ENCODE assay signal across 24 cellular contexts in the genomic region with DNA sequence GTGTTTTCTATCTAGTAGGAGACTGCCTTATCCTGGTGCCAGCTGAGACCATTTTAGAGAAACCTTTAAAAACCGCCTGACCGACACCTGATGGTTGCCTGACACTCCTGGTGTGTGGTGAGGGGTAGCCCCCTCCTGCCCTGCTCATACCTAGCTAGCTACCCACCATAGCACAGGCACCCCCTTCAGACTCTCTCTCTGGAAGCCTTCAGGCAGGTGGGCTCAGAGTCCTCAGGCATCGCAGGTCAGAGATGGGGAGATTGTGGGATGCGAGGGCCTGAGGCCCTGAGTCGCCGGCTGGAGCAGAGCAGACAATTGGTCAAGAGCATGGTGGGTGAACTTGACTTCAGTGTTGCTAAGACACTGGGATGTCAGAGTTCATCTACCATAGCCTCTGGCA.
DNase-seq lines count a peak whose midpoint lies in the region; ATAC-seq and TF ChIP-seq lines count a peak whose summit lies in the region.
"Had no signal": no experiment of that assay in that cellular context is flagged by ENCODE, and none has a peak within 500 bp of the region (broad histone marks: within the 10 kb centered on the region; RNA-seq: fewer than 3 reads in every experiment).

No MANE protein-coding gene starts in this region.

- H2AFZ ChIP-seq in H9 (ENCODE audit: low read length): no peak overlapping the region
- H2AFZ ChIP-seq: PC-9 had no signal

- peak overlapping the region; percentile 35 for H3K18ac ChIP-seq in H9 (ENCODE audit: insufficient read length, low read depth, low read length)

- H2BK20ac ChIP-seq in H9 (ENCODE audit: low read depth, low read length, poor library complexity, severe bottlenecking): no peak overlapping the region

- no peak overlapping the region for H3K9ac ChIP-seq in H9 (ENCODE audit: extremely low read depth, insufficient read length, low read length)
- no peak overlapping the region for H3K9ac ChIP-seq in NT2/D1 (ENCODE audit: insufficient read length, low read depth)

- no peak overlapping the region for H3T11ph ChIP-seq in H9 (ENCODE audit: low read length)

- H3K4me1 ChIP-seq in H9 (ENCODE audit: insufficient read depth, low read length): no peaks in the 10 kb centered on the region
- peaks cover 2% of the 10 kb centered on the region for H3K4me1 ChIP-seq in NT2/D1 (ENCODE audit: insufficient read depth, insufficient read length)
- H3K4me1 ChIP-seq in spleen: no peaks in the 10 kb centered on the region
- H3K4me1 ChIP-seq in esophagus squamous epithelium: no peaks in the 10 kb centered on the region
- H3K4me1 ChIP-seq: Caco-2, SJSA1 had no signal

- no peak overlapping the region for H2BK120ac ChIP-seq in H9 (ENCODE audit: low read depth, low read length, poor library complexity, severe bottlenecking)

- ATAC-seq in left lobe of liver (no peak), SK-N-SH treated with all-trans-retinoic acid at 6 μM for 48 hours (no peak)
- ATAC-seq: CD8-positive, alpha-beta T cell had no signal

- peaks cover 16% of the 10 kb centered on the region for H3K27me3 Mint-ChIP-seq in H9 (ENCODE audit: low read depth)

- no peak overlapping the region for H2BK12ac ChIP-seq in H9 (ENCODE audit: insufficient read length, low read depth, low read length)

- no peak overlapping the region for H3K4me3 ChIP-seq in NT2/D1 (ENCODE audit: insufficient read length, low read depth)
- no peak overlapping the region for H3K4me3 ChIP-seq in spleen
- H3K4me3 ChIP-seq in esophagus squamous epithelium: no peak overlapping the region
- H3K4me3 ChIP-seq: MG63, PC-9, SJSA1 had no signal

- H3K36me3 Mint-ChIP-seq in H9 (ENCODE audit: insufficient read depth in 1 of 3, low read depth in 3 of 3): peaks cover 0 to 6% (median 0%) of the 10 kb centered on the region in 3 experiments; a peak in 2 of 7 replicates
- H3K36me3 Mint-ChIP-seq: CD8-positive, alpha-beta T cell had no signal

- H3K56ac ChIP-seq in H9 (ENCODE audit: insufficient read length, low read depth, low read length): no peak overlapping the region

- H3K79me2 ChIP-seq in H9 (ENCODE audit: insufficient read depth, low read length): no peaks in the 10 kb centered on the region

- no peaks in the 10 kb centered on the region for H3K79me1 ChIP-seq in H9 (ENCODE audit: insufficient read depth, low read depth, low read length, poor library complexity, severe bottlenecking)

- H3K9me3 Mint-ChIP-seq in H9: peaks cover 0 to 2% of the 10 kb centered on the region in 2 experiments; a peak in 1 of 5 replicates

- no peak for TF ChIP-seq CTCF in H9 (conservative IDR thresholded peaks at IDR 0.05)
- no peak for TF ChIP-seq CTCF in spleen (IDR thresholded peaks at IDR 0.05 in 8 of 11, conservative IDR thresholded peaks at IDR 0.05 in 3 of 11)
- no peak for TF ChIP-seq CTCF in esophagus squamous epithelium (IDR thresholded peaks at IDR 0.05)
- no peak for TF ChIP-seq CTCF in GM13977 (IDR thresholded peaks at IDR 0.05; ENCODE audit: extremely low read depth, insufficient read depth, missing control alignments)

- no peak overlapping the region; the same call in 1 of the 2 replicates for H3K14ac ChIP-seq in H9 (ENCODE audit: insufficient read depth, low read length)

- H3K4me2 ChIP-seq in H9 (ENCODE audit: insufficient read depth, insufficient read length, low read length): no peak overlapping the region
- H3K4me2 ChIP-seq: PC-9 had no signal

- intact Hi-C loops in spleen (cut with DNase I; ENCODE audit: low total_unique reads): no loop called here
- intact Hi-C loops in esophagus squamous epithelium (cut with DNase I): no loop called here

- no peak overlapping the region for H3K23ac ChIP-seq in H9 (ENCODE audit: insufficient read length, low read depth, low read length)

- H2AK5ac ChIP-seq in H9 (ENCODE audit: insufficient read length, low read length): no peak overlapping the region

- no peaks in the 10 kb centered on the region for H3K23me2 ChIP-seq in H9 (ENCODE audit: insufficient read length, low read depth, low read length, poor library complexity, severe bottlenecking)

- no peak overlapping the region for H3K4ac ChIP-seq in H9 (ENCODE audit: low read depth, low read length)

- no peaks in the 10 kb centered on the region for H3K27me3 ChIP-seq in H9 (ENCODE audit: insufficient read depth, low read length)
- H3K27me3 ChIP-seq in NT2/D1 (ENCODE audit: insufficient read depth, insufficient read length): no peaks in the 10 kb centered on the region
- peaks cover 0 to 64% (median 0%) of the 10 kb centered on the region in 7 donors for H3K27me3 ChIP-seq in spleen (replicated peaks in 1 of 7)
- H3K27me3 ChIP-seq in esophagus squamous epithelium: peaks cover 0 to 48% (median 0%) of the 10 kb centered on the region in 4 donors
- H3K27me3 ChIP-seq: SJSA1 had no signal

- peaks cover 10 to 12% of the 10 kb centered on the region in 2 experiments for H3K4me1 Mint-ChIP-seq in H9

- DNase-seq in H9 (peak; percentile 8), NT2/D1 (ENCODE audit: low read depth, low spot score) (peak; percentile 8), left lobe of liver (ENCODE audit: low spot score) (peak; percentile 14), spleen (peak; percentile 41), esophagus squamous epithelium (lab: John Stamatoyannopoulos, UW) (no peak), GM13977 (ENCODE audit: low spot score) (no peak)
- DNase-seq: C1 segment of cervical spinal cord; Caco-2; CD8-positive, alpha-beta T cell; GOT3; HCEC 1CT; KG1; MG63; NCI-H1105 treated with DMSO at 0.1 percent for 48 hours; NCI-H146; NCI-H1930; NCI-H446 treated with DMSO at 0.1 percent for 48 hours; NCI-H526; NCI-H82; NK-92 treated with Interleukin-12 subunit alpha and Interleukin-12 subunit beta, amount 100 ng/mL, for 24 hours; PC-9; Right ventricle myocardium superior had no signal

- H4K5ac ChIP-seq in H9 (ENCODE audit: insufficient read length, low read depth, low read length): no peak overlapping the region

- in situ Hi-C loops in GM13977 (cut with MboI; ENCODE audit: low pct_unique_long_range_greater_than_20kb, low sequenced_read_pairs, unreplicated experiment): no loop called here

- H3K27ac Mint-ChIP-seq in H9: no peak overlapping the region
- H3K27ac Mint-ChIP-seq: CD8-positive, alpha-beta T cell had no signal

- no peak for TF ChIP-seq POLR2A in spleen (IDR thresholded peaks at IDR 0.05)
- TF ChIP-seq POLR2A in esophagus squamous epithelium (IDR thresholded peaks at IDR 0.05): no peak

- H4K91ac ChIP-seq in H9 (ENCODE audit: insufficient read length, low read depth, low read length): no peak overlapping the region

- H3K9me3 ChIP-seq in H9 (ENCODE audit: control insufficient read depth, low read depth, low read length) (no peaks in the 10 kb centered on the region), NT2/D1 (ENCODE audit: insufficient read depth, low read length) (no peaks in the 10 kb centered on the region; the same call in 1 of the 2 replicates), spleen (no peaks in the 10 kb centered on the region), esophagus squamous epithelium (no peaks in the 10 kb centered on the region)
- H3K9me3 ChIP-seq: Caco-2, MG63 had no signal

- H3K4me3 Mint-ChIP-seq in H9: no peak overlapping the region
- H3K4me3 Mint-ChIP-seq: CD8-positive, alpha-beta T cell had no signal

- no peak overlapping the region for H2BK5ac ChIP-seq in H9 (ENCODE audit: insufficient read length, low read length)

- no peak overlapping the region for H4K8ac ChIP-seq in H9 (replicated peaks; ENCODE audit: insufficient read length, low read depth, low read length)

- H3K27ac ChIP-seq in H9 (ENCODE audit: insufficient read length, low read depth, low read length) (no peak overlapping the region), spleen (no peak overlapping the region), esophagus squamous epithelium (no peak overlapping the region)
- H3K27ac ChIP-seq: PC-9, SJSA1 had no signal

- H2BK15ac ChIP-seq in H9 (ENCODE audit: low read depth, low read length): no peak overlapping the region

- WGBS in H9 (ENCODE audit: extremely low coverage, insufficient read length, low lambda C conversion rate): no CpG with 5 or more reads among the region's 6 CpGs
- WGBS in spleen, 5 donors: 83 to 96% (median 94%) methylated on average over 5 to 6 of the region's 6 CpGs
- 100% methylated on average over 2 to 6 of the region's 6 CpGs for WGBS in esophagus squamous epithelium, 2 donors

- no peaks in the 10 kb centered on the region for H4K20me1 ChIP-seq in H9 (ENCODE audit: control insufficient read depth, insufficient read depth, insufficient read length)

- no peaks in the 10 kb centered on the region for H3K36me3 ChIP-seq in NT2/D1 (ENCODE audit: insufficient read depth, insufficient read length, low read length)
- H3K36me3 ChIP-seq in spleen: no peaks in the 10 kb centered on the region
- H3K36me3 ChIP-seq in esophagus squamous epithelium: no peaks in the 10 kb centered on the region
- H3K36me3 ChIP-seq: MG63, SJSA1 had no signal

TF ChIP-seq in SK-N-SH treated with all-trans-retinoic acid at 6 μM for 48 hours, 23 proteins besides CTCF, POLR2A, EP300 and RAD21 (continues in another document):
- TF ChIP-seq TOX (CRISPR knock-in tag; IDR thresholded peaks at IDR 0.05; ENCODE audit: borderline replicate concordance): no peak
- no peak for TF ChIP-seq ZNF8 (CRISPR knock-in tag; IDR thresholded peaks at IDR 0.05)
- no peak for TF ChIP-seq BACH2 (CRISPR knock-in tag; IDR thresholded peaks at IDR 0.05; ENCODE audit: borderline replicate concordance)
- no peak for TF ChIP-seq RARB (CRISPR knock-in tag; IDR thresholded peaks at IDR 0.05)
- no peak for TF ChIP-seq ZFP30 (CRISPR knock-in tag; IDR thresholded peaks at IDR 0.05)
- no peak for TF ChIP-seq ZNF565 (CRISPR knock-in tag; conservative IDR thresholded peaks at IDR 0.05; ENCODE audit: low read depth)
- no peak for TF ChIP-seq ESRRG (CRISPR knock-in tag; IDR thresholded peaks at IDR 0.05)
- TF ChIP-seq, protein P1, sequence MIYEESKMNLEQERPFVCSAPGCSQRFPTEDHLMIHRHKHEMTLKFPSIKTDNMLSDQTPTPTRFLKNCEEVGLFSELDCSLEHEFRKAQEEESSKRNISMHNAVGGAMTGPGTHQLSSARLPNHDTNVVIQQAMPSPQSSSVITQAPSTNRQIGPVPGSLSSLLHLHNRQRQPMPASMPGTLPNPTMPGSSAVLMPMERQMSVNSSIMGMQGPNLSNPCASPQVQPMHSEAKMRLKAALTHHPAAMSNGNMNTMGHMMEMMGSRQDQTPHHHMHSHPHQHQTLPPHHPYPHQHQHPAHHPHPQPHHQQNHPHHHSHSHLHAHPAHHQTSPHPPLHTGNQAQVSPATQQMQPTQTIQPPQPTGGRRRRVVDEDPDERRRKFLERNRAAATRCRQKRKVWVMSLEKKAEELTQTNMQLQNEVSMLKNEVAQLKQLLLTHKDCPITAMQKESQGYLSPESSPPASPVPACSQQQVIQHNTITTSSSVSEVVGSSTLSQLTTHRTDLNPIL (CRISPR knock-in tag; IDR thresholded peaks at IDR 0.05; ENCODE audit: low read depth): no peak
- no peak for TF ChIP-seq ARNTL (CRISPR knock-in tag; IDR thresholded peaks at IDR 0.05; ENCODE audit: borderline replicate concordance, low read depth)

Comparison
In these comparisons a context has a peak if more than half of its experiments do, and no peak if none do; other contexts are left out.
1. DNase-seq: peak in H9 (single experiment), NT2/D1 (single experiment), left lobe of liver (single experiment) and spleen (single experiment); none in esophagus squamous epithelium (single experiment) and GM13977 (single experiment).